ENCODE assay signal across 1 cellular context in the genomic region with DNA sequence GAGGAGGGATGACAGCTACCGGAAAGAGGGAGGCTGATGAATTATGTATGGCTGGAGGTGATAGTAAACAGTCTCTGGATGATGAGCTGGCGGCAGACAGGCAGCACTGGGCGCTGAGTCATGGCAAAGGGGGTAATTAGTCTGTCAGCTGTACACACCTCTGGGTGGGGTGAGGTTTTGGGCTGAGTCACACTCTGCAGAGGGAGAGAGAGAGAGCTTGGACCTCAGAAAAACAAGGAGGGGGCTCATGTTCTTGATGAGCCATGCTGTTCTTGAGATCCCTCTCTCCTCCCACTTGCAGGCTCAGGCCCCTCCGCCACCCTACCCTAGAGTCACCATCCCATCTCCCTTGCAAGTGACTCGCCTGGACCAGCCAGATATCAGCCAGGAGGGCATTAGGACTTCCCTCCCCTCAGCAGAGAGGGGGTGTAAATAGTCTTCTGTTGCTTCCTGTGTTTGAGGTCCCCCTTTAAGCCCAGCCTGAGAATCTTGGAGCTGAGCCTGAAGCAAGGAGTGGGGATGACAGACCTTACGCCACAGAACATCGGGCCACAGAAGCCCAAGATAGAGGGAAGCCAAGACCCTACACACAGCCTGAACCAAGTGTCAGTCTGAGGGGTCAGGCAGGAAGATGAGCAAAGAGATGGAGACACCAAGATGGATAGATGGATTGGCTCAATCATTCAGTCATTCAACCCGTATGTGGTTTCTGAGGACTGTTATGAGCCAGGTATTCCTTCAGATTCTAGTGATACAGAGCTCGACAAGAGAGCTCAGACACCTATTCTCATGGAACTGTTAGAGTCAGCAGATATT.
TF ChIP-seq lines count a peak whose summit lies in the region.

No MANE protein-coding gene starts in this region.

TF ChIP-seq in K562, 482 proteins besides CTCF, POLR2A, EP300 and RAD21 (continued from another document):
- TF ChIP-seq, protein P1, sequence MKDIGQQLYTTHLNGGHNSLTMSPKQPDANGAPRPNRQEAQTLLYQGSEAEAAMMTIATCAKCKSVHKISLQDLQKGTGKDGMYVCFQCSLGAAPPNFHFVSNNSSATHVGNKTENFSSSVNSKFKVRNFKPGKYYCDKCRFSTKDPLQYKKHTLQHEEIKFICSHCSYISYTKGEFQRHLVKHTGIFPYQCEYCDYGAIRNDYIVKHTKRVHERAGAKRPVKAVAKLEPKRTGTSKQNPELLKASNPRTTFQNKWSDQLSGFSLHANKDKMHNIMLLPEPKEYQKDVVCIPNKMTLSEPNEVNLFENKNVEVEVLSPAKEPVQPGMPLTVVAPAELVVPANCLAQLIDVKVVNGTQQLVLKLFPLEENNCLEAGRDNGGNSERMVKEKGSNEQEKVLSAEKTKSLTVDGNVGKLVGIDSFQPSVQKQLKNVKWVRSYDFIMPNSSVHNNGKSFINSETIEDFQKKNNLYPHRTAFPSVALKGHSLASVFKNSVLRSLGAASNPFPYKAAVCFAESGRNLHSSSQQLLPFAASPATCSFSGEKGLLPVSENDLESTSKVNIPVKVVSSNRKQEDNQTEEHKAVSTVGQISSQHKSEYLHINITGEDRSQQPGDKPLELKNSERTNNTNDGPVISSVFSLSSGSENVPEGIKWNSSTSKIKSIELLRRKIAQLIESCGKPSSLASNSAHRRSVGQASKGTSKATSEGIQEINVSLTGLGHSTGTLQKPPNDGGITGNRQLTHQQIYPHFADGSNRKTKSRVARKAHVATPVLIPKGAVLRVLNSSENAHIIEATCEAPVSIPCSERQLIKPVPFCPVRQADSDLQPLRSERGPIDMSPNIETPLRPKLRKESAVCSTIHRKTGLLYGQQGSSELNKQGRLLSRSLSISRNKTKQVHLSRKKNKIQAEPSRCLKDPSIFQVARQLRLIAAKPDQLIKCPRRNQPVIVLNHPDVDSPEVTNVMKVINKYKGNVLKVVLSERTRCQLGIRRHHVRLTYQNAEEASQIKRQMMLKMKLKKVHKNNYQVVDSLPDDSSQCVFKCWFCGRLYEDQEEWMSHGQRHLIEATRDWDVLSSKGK (CRISPR knock-in tag; IDR thresholded peaks at IDR 0.05) = no peak
- peak; percentile 99 for TF ChIP-seq JUND (IDR thresholded peaks at IDR 0.05; ENCODE audit: borderline replicate concordance, low read depth, low read length)
- TF ChIP-seq JUND (tag; IDR thresholded peaks at IDR 0.05; ENCODE audit: borderline replicate concordance, low read depth, low read length) = peak; percentile 99
- peak; percentile 58; the same call in 1 of the 2 replicates for TF ChIP-seq MBD2 (IDR thresholded peaks at IDR 0.05; ENCODE audit: borderline replicate concordance, low read depth)
- TF ChIP-seq ASH1L (IDR thresholded peaks at IDR 0.05; ENCODE audit: borderline replicate concordance, low read depth, partially characterized antibody) = peak; percentile 12
- TF ChIP-seq TRIM24 (IDR thresholded peaks at IDR 0.05) = peak; percentile 75 to 87; a peak in 3 of 4 replicates
- TF ChIP-seq DPF2 (IDR thresholded peaks at IDR 0.05) = peak; percentile 98
- peak; percentile 28; the same call in 1 of the 2 replicates for TF ChIP-seq ETV5 (CRISPR knock-in tag; IDR thresholded peaks at IDR 0.05; ENCODE audit: low read depth)
- TF ChIP-seq CBFA2T3 (IDR thresholded peaks at IDR 0.05) = peak; percentile 89
